9 cellular contexts compared by ENCODE assay signal in genomic region chr19:29681422-29682235, GRCh38. TPM values are rescaled to one million over a fixed set of nuclear protein-coding genes. Genes with fewer than 3 reads are reported as not detected.
DNase-seq lines count a peak whose midpoint lies in the region; ATAC-seq and TF ChIP-seq lines count a peak whose summit lies in the region.
"Had no signal": no experiment of that assay in that cellular context is flagged by ENCODE, and none has a peak within 500 bp of the region (broad histone marks: within the 10 kb centered on the region; RNA-seq: fewer than 3 reads in every experiment).

No MANE protein-coding gene starts in this region.

- H3K36me3 Mint-ChIP-seq in activated CD4-positive, alpha-beta T cell treated with anti-CD3 and anti-CD28 coated beads, Interleukin-2, amount 10 ng/mL, durations not matched to agents 24 days and 14 days (ENCODE audit: low read depth) = peaks cover 16% of the 10 kb centered on the region

- no peak for TF ChIP-seq CTCF in liver (IDR thresholded peaks at IDR 0.05; ENCODE audit: low read depth, low read length, missing input control)
- no peak for TF ChIP-seq CTCF in thoracic aorta (IDR thresholded peaks at IDR 0.05)

- no peaks in the 10 kb centered on the region for H3K9me3 Mint-ChIP-seq in activated CD4-positive, alpha-beta T cell treated with anti-CD3 and anti-CD28 coated beads, Interleukin-2, amount 10 ng/mL, durations not matched to agents 24 days and 14 days

- intact Hi-C loops in activated CD4-positive, alpha-beta T cell treated with anti-CD3 and anti-CD28 coated beads, Interleukin-2, amount 10 ng/mL, durations not matched to agents 24 days and 14 days (cut with micrococcal nuclease) = loop anchor here (5.0 kb wide), 1 partner anchor 36 kb away; the partner anchor contains the start of gene C19orf12

- H3K36me3 ChIP-seq in liver (ENCODE audit: control insufficient read depth in 4 of 4, insufficient read depth in 3 of 4, low read depth in 1 of 4, low read length in 3 of 4) (no peaks in the 10 kb centered on the region), thoracic aorta (peaks cover 4% of the 10 kb centered on the region)

- no peaks in the 10 kb centered on the region for H3K27me3 Mint-ChIP-seq in activated CD4-positive, alpha-beta T cell treated with anti-CD3 and anti-CD28 coated beads, Interleukin-2, amount 10 ng/mL, durations not matched to agents 24 days and 14 days

- ATAC-seq in thoracic aorta (ENCODE audit: insufficient number of reproducible peaks, low FRiP score, low read depth) (peak; percentile 34), HG03095 (IDR thresholded peaks at IDR 0.05; ENCODE audit: unreplicated experiment) (no peak), GM21737 (IDR thresholded peaks at IDR 0.05; ENCODE audit: unreplicated experiment) (no peak), HG02610 (IDR thresholded peaks at IDR 0.05; ENCODE audit: unreplicated experiment) (no peak)

- WGBS in liver = 92% methylated on average over 13 of the region's 13 CpGs

- H3K4me1 ChIP-seq in liver (ENCODE audit: control insufficient read depth in 4 of 4, insufficient read depth in 4 of 4, low read length in 3 of 4) (peaks cover 23 to 43% (median 27%) of the 10 kb centered on the region in 4 donors), thoracic aorta (ENCODE audit: control insufficient read depth in 1 of 2, low read depth in 2 of 2) (peaks cover 65 to 94% of the 10 kb centered on the region in 2 donors)

- H3K27ac ChIP-seq in angular gyrus (ENCODE audit: low read depth, low read length) = peak overlapping the region; percentile 97
- H3K27ac ChIP-seq in liver (ENCODE audit: low read depth in 1 of 2, low read length in 2 of 2) = no peak overlapping the region
- peak overlapping the region; percentile 82 to 90 for H3K27ac ChIP-seq in thoracic aorta

- no peaks in the 10 kb centered on the region for H3K27me3 ChIP-seq in liver (ENCODE audit: control insufficient read depth in 4 of 4, insufficient read depth in 4 of 4, low read length in 3 of 4)
- H3K27me3 ChIP-seq in thoracic aorta (replicated peaks; ENCODE audit: insufficient read depth) = no peaks in the 10 kb centered on the region

- H3K9me3 ChIP-seq in liver (ENCODE audit: control insufficient read depth in 4 of 4, low read length in 3 of 4) = no peaks in the 10 kb centered on the region
- H3K9me3 ChIP-seq in thoracic aorta = no peaks in the 10 kb centered on the region
- H3K9me3 ChIP-seq: SK-N-SH had no signal

- H3K4me3 ChIP-seq in liver (ENCODE audit: low read depth in 1 of 3, low read length in 3 of 3) (no peak overlapping the region), thoracic aorta (no peak overlapping the region)

- no peak for TF ChIP-seq RAD21 in liver (IDR thresholded peaks at IDR 0.05)

- H3K4me1 Mint-ChIP-seq in activated CD4-positive, alpha-beta T cell treated with anti-CD3 and anti-CD28 coated beads, Interleukin-2, amount 10 ng/mL, durations not matched to agents 24 days and 14 days = peaks cover 34% of the 10 kb centered on the region

- DNase-seq in activated CD4-positive, alpha-beta T cell treated with anti-CD3 and anti-CD28 coated beads, Interleukin-2, amount 10 ng/mL, durations not matched to agents 24 days and 14 days = peak; percentile 63
- DNase-seq in activated CD4-positive, alpha-beta T cell treated with anti-CD3 and anti-CD28 coated beads, Interleukin-2, amount 50 U/mL, for 48 hours = no peak
- DNase-seq in thoracic aorta (ENCODE audit: low spot score) = no peak
- DNase-seq: SK-N-SH had no signal

- peak overlapping the region; percentile 88 for H3K27ac Mint-ChIP-seq in activated CD4-positive, alpha-beta T cell treated with anti-CD3 and anti-CD28 coated beads, Interleukin-2, amount 10 ng/mL, durations not matched to agents 24 days and 14 days

- H3K4me3 Mint-ChIP-seq in activated CD4-positive, alpha-beta T cell treated with anti-CD3 and anti-CD28 coated beads, Interleukin-2, amount 10 ng/mL, durations not matched to agents 24 days and 14 days = peak overlapping the region; percentile 63

- no peak overlapping the region for H3K9ac ChIP-seq in liver (ENCODE audit: low read depth in 1 of 2, low read length in 2 of 2)
- H3K9ac ChIP-seq: SK-N-SH had no signal

TF ChIP-seq in liver, 16 proteins besides CTCF, POLR2A, EP300 and RAD21:
- TF ChIP-seq NR2F2 (IDR thresholded peaks at IDR 0.05) (peak; percentile 62), MAX (IDR thresholded peaks at IDR 0.05) (no peak)

RNA-seq across cellular contexts. Expression of gene PLEKHF1, which starts 16.4 kb away (rescaled TPM):
- 24.0 and 26.7 TPM in 2 replicates for total RNA-seq in activated CD4-positive, alpha-beta T cell treated with anti-CD3 and anti-CD28 coated beads, Interleukin-2, amount 10 ng/mL, durations not matched to agents 24 days and 14 days
- total RNA-seq in liver (10 to 100 TPM in 1 of 2 donors, 1 to 10 TPM in 1; 2.9 to 15.1 TPM), thoracic aorta (10 to 100 TPM; 21.4 to 56.2 TPM)
- polyA plus RNA-seq in liver = 10 to 100 TPM in 1 of 2 donors, 1 to 10 TPM in 1; 5.0 to 12.8 TPM

RNA-seq across cellular contexts. Expression of gene C19orf12, which starts 33.4 kb away (rescaled TPM):
- total RNA-seq in activated CD4-positive, alpha-beta T cell treated with anti-CD3 and anti-CD28 coated beads, Interleukin-2, amount 10 ng/mL, durations not matched to agents 24 days and 14 days = 41.4 and 41.6 TPM in 2 replicates
- total RNA-seq in liver (10 to 100 TPM; 21.2 to 82.8 TPM), thoracic aorta (10 to 100 TPM; 36.1 to 46.4 TPM)
- polyA plus RNA-seq in liver = 10 to 100 TPM; 37.6 to 42.6 TPM

Comparison
In these comparisons a context has a peak if more than half of its experiments do, and no peak if none do; other contexts are left out.
1. H3K27ac ChIP-seq: peak in angular gyrus (single experiment) and thoracic aorta (2 of 2); none in liver (0 of 2).